Comparison of ENCODE assay signal across 1 cellular context in the genomic region with DNA sequence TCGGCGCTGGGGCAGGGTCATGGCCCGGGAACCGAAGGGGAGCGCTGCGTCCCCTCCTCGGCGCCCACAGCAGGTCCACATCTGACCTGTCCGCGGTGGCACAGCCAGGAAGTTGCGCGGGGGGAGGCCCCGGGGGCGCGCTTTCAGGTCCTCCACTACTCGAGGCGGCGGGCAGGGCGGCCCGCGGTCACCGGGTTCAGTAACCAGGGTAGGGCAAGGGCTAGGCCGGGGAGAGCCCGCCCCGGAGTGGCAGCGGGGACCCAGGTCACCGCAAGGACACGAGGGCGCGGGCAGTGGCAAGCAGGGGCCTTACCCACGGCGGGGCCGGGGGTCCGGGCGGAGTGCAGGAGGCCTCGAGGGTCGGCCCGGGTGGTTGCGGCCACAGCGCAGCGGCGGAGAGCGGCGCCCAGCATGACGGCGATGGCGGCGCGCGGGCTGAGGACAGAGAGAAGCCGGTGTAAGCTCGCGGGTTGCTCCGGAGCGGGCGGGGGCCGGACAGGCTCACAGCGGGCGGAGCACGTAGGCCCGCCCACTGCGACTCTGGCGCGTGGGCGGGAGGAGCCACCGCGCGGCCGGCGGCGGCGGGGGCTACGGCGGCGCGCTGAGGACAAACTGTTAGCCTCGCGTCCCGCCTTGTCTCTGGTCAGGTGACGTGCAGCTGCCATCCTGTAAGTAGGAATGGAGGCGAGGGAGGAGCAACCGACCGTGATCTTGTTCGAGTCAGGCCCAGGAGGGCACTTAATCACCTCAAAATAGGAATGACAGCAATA.
TF ChIP-seq lines count a peak whose summit lies in the region.

Gene COX5A, minus strand, starts transcription at position 472 of the 770 bp plus-strand sequence. Its CDS starts 59 bp downstream, at position 413.

TF ChIP-seq in GM12878, 131 proteins besides CTCF, POLR2A, EP300 and RAD21 (continued from another document and continues in another):
- TF ChIP-seq MLLT1 (IDR thresholded peaks at IDR 0.05) (no peak), KLF5 (IDR thresholded peaks at IDR 0.05; ENCODE audit: partially characterized antibody) (peak; percentile 29), ZNF217 (IDR thresholded peaks at IDR 0.05) (no peak; the same call in 1 of the 2 replicates), SKIL (IDR thresholded peaks at IDR 0.05; ENCODE audit: low read depth, poor library complexity, severe bottlenecking) (no peak), E2F4 (IDR thresholded peaks at IDR 0.05; ENCODE audit: low read depth, low read length) (no peak; the same call in 1 of the 2 replicates), JUNB (IDR thresholded peaks at IDR 0.05) (no peak), HDAC6 (IDR thresholded peaks at IDR 0.05; ENCODE audit: unreplicated experiment) (no peak), NFYA (IDR thresholded peaks at IDR 0.05; ENCODE audit: borderline replicate concordance, low read depth, low read length) (no peak), TBL1XR1 (IDR thresholded peaks at IDR 0.05; ENCODE audit: low read depth, low read length) (no peak; the same call in 1 of the 2 replicates), GATAD2B (conservative IDR thresholded peaks at IDR 0.05; ENCODE audit: low read depth) (peak; percentile 95), HDAC2 (IDR thresholded peaks at IDR 0.05) (no peak), MAX (IDR thresholded peaks at IDR 0.05; ENCODE audit: low read depth, low read length) (peak; percentile 0; the same call in 1 of the 2 replicates), BCL11A (IDR thresholded peaks at IDR 0.05; ENCODE audit: low read depth, low read length) (no peak), STAT1 (conservative IDR thresholded peaks at IDR 0.05) (peak; percentile 73; the same call in 1 of the 2 replicates), ATF7 (IDR thresholded peaks at IDR 0.05; ENCODE audit: low read depth) (no peak; the same call in 1 of the 2 replicates), RBBP5 (conservative IDR thresholded peaks at IDR 0.05) (no peak), IKZF1 (conservative IDR thresholded peaks at IDR 0.05) (peak; percentile 77), TCF12 (IDR thresholded peaks at IDR 0.05; ENCODE audit: low read depth, low read length) (peak; percentile 87), IRF5 (IDR thresholded peaks at IDR 0.05; ENCODE audit: borderline replicate concordance) (no peak), CHD1 (IDR thresholded peaks at IDR 0.05; ENCODE audit: low read depth, low read length) (no peak), EED (IDR thresholded peaks at IDR 0.05; ENCODE audit: low read depth) (no peak), HDGF (IDR thresholded peaks at IDR 0.05) (no peak), SMARCA5 (IDR thresholded peaks at IDR 0.05) (peak; percentile 77; the same call in 1 of the 2 replicates), IRF4 (IDR thresholded peaks at IDR 0.05; ENCODE audit: low read depth, low read length) (no peak), POLR2AphosphoS5 (IDR thresholded peaks at IDR 0.05; ENCODE audit: low read length) (peak; percentile 83), SUZ12 (IDR thresholded peaks at IDR 0.05; ENCODE audit: unreplicated experiment) (no peak), FOXK2 (IDR thresholded peaks at IDR 0.05) (no peak), RELB (IDR thresholded peaks at IDR 0.05; ENCODE audit: low read depth) (no peak), NR2C2 (IDR thresholded peaks at IDR 0.05; ENCODE audit: borderline replicate concordance, control insufficient read depth, insufficient read length, low read depth) (no peak), ZBED1 (IDR thresholded peaks at IDR 0.05; ENCODE audit: borderline replicate concordance) (no peak), DPF2 (IDR thresholded peaks at IDR 0.05) (peak; percentile 87), RCOR1 (conservative IDR thresholded peaks at IDR 0.05; ENCODE audit: low read depth, low read length) (no peak), ASH2L (IDR thresholded peaks at IDR 0.05; ENCODE audit: borderline replicate concordance, low read depth) (peak; percentile 57; the same call in 1 of the 2 replicates), TCF7 (IDR thresholded peaks at IDR 0.05; ENCODE audit: borderline replicate concordance) (no peak)
- TF ChIP-seq, protein P1, sequence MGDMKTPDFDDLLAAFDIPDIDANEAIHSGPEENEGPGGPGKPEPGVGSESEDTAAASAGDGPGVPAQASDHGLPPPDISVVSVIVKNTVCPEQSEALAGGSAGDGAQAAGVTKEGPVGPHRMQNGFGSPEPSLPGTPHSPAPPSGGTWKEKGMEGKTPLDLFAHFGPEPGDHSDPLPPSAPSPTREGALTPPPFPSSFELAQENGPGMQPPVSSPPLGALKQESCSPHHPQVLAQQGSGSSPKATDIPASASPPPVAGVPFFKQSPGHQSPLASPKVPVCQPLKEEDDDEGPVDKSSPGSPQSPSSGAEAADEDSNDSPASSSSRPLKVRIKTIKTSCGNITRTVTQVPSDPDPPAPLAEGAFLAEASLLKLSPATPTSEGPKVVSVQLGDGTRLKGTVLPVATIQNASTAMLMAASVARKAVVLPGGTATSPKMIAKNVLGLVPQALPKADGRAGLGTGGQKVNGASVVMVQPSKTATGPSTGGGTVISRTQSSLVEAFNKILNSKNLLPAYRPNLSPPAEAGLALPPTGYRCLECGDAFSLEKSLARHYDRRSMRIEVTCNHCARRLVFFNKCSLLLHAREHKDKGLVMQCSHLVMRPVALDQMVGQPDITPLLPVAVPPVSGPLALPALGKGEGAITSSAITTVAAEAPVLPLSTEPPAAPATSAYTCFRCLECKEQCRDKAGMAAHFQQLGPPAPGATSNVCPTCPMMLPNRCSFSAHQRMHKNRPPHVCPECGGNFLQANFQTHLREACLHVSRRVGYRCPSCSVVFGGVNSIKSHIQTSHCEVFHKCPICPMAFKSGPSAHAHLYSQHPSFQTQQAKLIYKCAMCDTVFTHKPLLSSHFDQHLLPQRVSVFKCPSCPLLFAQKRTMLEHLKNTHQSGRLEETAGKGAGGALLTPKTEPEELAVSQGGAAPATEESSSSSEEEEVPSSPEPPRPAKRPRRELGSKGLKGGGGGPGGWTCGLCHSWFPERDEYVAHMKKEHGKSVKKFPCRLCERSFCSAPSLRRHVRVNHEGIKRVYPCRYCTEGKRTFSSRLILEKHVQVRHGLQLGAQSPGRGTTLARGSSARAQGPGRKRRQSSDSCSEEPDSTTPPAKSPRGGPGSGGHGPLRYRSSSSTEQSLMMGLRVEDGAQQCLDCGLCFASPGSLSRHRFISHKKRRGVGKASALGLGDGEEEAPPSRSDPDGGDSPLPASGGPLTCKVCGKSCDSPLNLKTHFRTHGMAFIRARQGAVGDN (IDR thresholded peaks at IDR 0.05): peak; percentile 77
- TF ChIP-seq, protein P2, sequence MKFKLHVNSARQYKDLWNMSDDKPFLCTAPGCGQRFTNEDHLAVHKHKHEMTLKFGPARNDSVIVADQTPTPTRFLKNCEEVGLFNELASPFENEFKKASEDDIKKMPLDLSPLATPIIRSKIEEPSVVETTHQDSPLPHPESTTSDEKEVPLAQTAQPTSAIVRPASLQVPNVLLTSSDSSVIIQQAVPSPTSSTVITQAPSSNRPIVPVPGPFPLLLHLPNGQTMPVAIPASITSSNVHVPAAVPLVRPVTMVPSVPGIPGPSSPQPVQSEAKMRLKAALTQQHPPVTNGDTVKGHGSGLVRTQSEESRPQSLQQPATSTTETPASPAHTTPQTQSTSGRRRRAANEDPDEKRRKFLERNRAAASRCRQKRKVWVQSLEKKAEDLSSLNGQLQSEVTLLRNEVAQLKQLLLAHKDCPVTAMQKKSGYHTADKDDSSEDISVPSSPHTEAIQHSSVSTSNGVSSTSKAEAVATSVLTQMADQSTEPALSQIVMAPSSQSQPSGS (IDR thresholded peaks at IDR 0.05; ENCODE audit: low read length): no peak
- TF ChIP-seq, protein P3, sequence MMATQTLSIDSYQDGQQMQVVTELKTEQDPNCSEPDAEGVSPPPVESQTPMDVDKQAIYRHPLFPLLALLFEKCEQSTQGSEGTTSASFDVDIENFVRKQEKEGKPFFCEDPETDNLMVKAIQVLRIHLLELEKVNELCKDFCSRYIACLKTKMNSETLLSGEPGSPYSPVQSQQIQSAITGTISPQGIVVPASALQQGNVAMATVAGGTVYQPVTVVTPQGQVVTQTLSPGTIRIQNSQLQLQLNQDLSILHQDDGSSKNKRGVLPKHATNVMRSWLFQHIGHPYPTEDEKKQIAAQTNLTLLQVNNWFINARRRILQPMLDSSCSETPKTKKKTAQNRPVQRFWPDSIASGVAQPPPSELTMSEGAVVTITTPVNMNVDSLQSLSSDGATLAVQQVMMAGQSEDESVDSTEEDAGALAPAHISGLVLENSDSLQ (IDR thresholded peaks at IDR 0.05): peak; percentile 58; the same call in 1 of the 2 replicates
- TF ChIP-seq, protein P4, sequence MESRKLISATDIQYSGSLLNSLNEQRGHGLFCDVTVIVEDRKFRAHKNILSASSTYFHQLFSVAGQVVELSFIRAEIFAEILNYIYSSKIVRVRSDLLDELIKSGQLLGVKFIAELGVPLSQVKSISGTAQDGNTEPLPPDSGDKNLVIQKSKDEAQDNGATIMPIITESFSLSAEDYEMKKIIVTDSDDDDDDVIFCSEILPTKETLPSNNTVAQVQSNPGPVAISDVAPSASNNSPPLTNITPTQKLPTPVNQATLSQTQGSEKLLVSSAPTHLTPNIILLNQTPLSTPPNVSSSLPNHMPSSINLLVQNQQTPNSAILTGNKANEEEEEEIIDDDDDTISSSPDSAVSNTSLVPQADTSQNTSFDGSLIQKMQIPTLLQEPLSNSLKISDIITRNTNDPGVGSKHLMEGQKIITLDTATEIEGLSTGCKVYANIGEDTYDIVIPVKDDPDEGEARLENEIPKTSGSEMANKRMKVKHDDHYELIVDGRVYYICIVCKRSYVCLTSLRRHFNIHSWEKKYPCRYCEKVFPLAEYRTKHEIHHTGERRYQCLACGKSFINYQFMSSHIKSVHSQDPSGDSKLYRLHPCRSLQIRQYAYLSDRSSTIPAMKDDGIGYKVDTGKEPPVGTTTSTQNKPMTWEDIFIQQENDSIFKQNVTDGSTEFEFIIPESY (IDR thresholded peaks at IDR 0.05): no peak
- TF ChIP-seq, protein P5, sequence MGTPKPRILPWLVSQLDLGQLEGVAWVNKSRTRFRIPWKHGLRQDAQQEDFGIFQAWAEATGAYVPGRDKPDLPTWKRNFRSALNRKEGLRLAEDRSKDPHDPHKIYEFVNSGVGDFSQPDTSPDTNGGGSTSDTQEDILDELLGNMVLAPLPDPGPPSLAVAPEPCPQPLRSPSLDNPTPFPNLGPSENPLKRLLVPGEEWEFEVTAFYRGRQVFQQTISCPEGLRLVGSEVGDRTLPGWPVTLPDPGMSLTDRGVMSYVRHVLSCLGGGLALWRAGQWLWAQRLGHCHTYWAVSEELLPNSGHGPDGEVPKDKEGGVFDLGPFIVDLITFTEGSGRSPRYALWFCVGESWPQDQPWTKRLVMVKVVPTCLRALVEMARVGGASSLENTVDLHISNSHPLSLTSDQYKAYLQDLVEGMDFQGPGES (IDR thresholded peaks at IDR 0.05): no peak
